ENCODE assay signal across 34 cellular contexts in the genomic region with DNA sequence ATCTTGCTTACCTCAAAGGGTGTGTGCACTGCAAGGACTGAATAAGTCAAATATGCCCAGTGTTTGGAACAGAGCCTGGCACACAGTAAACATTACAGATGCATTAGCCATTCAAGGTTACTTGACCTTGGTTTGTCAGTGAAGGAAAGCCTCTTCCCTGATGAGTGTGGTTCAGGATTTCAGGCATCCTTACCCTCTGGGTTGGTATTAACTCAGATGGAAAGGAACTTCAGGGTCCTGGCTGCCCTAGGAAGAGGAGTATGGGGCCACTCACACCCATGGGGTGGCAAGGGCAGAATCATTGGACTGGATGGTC. TPM values are rescaled to one million over a fixed set of nuclear protein-coding genes. Genes with fewer than 3 reads are reported as not detected.
DNase-seq lines count a peak whose midpoint lies in the region; ATAC-seq and TF ChIP-seq lines count a peak whose summit lies in the region.
"Had no signal": no experiment of that assay in that cellular context is flagged by ENCODE, and none has a peak within 500 bp of the region (broad histone marks: within the 10 kb centered on the region; RNA-seq: fewer than 3 reads in every experiment).

No MANE protein-coding gene starts in this region.

- no peaks in the 10 kb centered on the region for H3K9me3 Mint-ChIP-seq in natural killer cell
- H3K9me3 Mint-ChIP-seq: activated T-cell treated with anti-CD3 and anti-CD28 coated beads, Interleukin-2, amount 50 U/mL, for 72 hours; CD14-positive monocyte; GM23338; memory B cell; neural progenitor cell; stimulated activated effector memory CD8-positive, alpha-beta T cell treated with anti-CD3 and anti-CD28 coated beads, Interleukin-12 subunit alpha, Interleukin-12 subunit beta, amount 100 ng/mL, for 72 hours; type B pancreatic cell had no signal

- peaks cover 40% of the 10 kb centered on the region for H3K4me1 ChIP-seq in lower lobe of right lung
- peaks cover 39 to 58% (median 45%) of the 10 kb centered on the region in 4 donors for H3K4me1 ChIP-seq in stomach
- H3K4me1 ChIP-seq in PC-9 (replicated peaks; ENCODE audit: insufficient read depth) = peaks cover 16% of the 10 kb centered on the region

- peaks cover 72% of the 10 kb centered on the region for H3K36me3 ChIP-seq in lower lobe of right lung
- H3K36me3 ChIP-seq in stomach = peaks cover 26 to 83% (median 73%) of the 10 kb centered on the region in 4 donors
- H3K36me3 ChIP-seq in PC-9 (ENCODE audit: low read depth) = peaks cover 14% of the 10 kb centered on the region; the same call in 1 of the 2 replicates
- H3K36me3 ChIP-seq: neural progenitor cell had no signal

- H3K27me3 Mint-ChIP-seq in natural killer cell (ENCODE audit: low read depth in 2 of 2) = no peaks in the 10 kb centered on the region
- H3K27me3 Mint-ChIP-seq: activated CD8-positive, alpha-beta memory T cell treated with anti-CD3 and anti-CD28 coated beads, Interleukin-2, amount 10 ng/mL, durations not matched to agents 7 days and 5 days; memory B cell; T-helper 17 cell; type B pancreatic cell had no signal

- no peaks in the 10 kb centered on the region for H3K9me2 ChIP-seq in PC-9 (ENCODE audit: insufficient read depth)
- H3K9me2 ChIP-seq: SK-N-SH had no signal

- H3K36me3 Mint-ChIP-seq in natural killer cell = peaks cover 16% of the 10 kb centered on the region

- BruUV-seq in PC-9 (replicated peaks; lab: Mats Ljungman, UMichigan) = no TSS peak

- H3K27ac ChIP-seq in lower lobe of right lung (peak overlapping the region; percentile 31), stomach (peak overlapping the region; percentile 51 to 85 (median 76)), PC-9 (no peak overlapping the region)
- H3K27ac ChIP-seq: neural progenitor cell had no signal

- no peak overlapping the region for H3K27ac Mint-ChIP-seq in natural killer cell
- H3K27ac Mint-ChIP-seq: activated CD8-positive, alpha-beta memory T cell treated with anti-CD3 and anti-CD28 coated beads, Interleukin-2, amount 10 ng/mL, durations not matched to agents 7 days and 5 days; activated T-cell treated with anti-CD3 and anti-CD28 coated beads, Interleukin-2, amount 50 U/mL, for 72 hours; GM23338; memory B cell; neural progenitor cell; stimulated activated effector memory CD8-positive, alpha-beta T cell treated with anti-CD3 and anti-CD28 coated beads, Interleukin-12 subunit alpha, Interleukin-12 subunit beta, amount 100 ng/mL, for 72 hours; T-helper 17 cell; type B pancreatic cell had no signal

- peaks cover 51% of the 10 kb centered on the region for H3K79me2 ChIP-seq in PC-9 (ENCODE audit: low read depth)

- DNase-seq in EL (peak; percentile 52), amniotic epithelial cell (ENCODE audit: low read depth) (peak; percentile 54), lower lobe of right lung (no peak), stomach (peak; percentile 60), NCI-H510A treated with DMSO at 0.1 percent for 48 hours (lab: John Stamatoyannopoulos, UW) (no peak), NCI-H69 (lab: John Stamatoyannopoulos, UW) (no peak), natural killer cell (no peak), PC-9 (no peak)
- DNase-seq: activated CD4-positive, alpha-beta T cell treated with anti-CD3 and anti-CD28 coated beads, Interleukin-2, amount 50 U/mL, for 4 hours; activated CD8-positive, alpha-beta memory T cell treated with anti-CD3 and anti-CD28 coated beads, Interleukin-2, amount 10 ng/mL, durations not matched to agents 7 days and 5 days; activated T-cell treated with anti-CD3 and anti-CD28 coated beads, Interleukin-2, amount 50 U/mL, for 72 hours; caudate nucleus; cortex of kidney; gastrocnemius medialis; GF-D8; KBM-7; left colon; MM.1S; NCI-H1105 treated with DMSO at 0.1 percent for 48 hours; NCI-H1930; NCI-H2171 treated with DMSO at 0.1 percent for 48 hours; NCI-H524 treated with DMSO at 0.1 percent for 48 hours; NK-92 treated with Interleukin-12 subunit alpha and Interleukin-12 subunit beta, amount 100 ng/mL, for 24 hours; sigmoid colon; SK-N-SH; T-helper 17 cell had no signal

- CTCF ChIA-PET in PC-9 (lab: Charles Lee) = no interaction called here

- H3K4me1 Mint-ChIP-seq in natural killer cell = peaks cover 30 to 33% of the 10 kb centered on the region in 2 donors

- H2AFZ ChIP-seq in PC-9 = no peak overlapping the region
- H2AFZ ChIP-seq: GM23338, neural progenitor cell had no signal

- H3K4me3 Mint-ChIP-seq in natural killer cell = no peak overlapping the region
- H3K4me3 Mint-ChIP-seq: activated CD8-positive, alpha-beta memory T cell treated with anti-CD3 and anti-CD28 coated beads, Interleukin-2, amount 10 ng/mL, durations not matched to agents 7 days and 5 days; activated T-cell treated with anti-CD3 and anti-CD28 coated beads, Interleukin-2, amount 50 U/mL, for 72 hours; CD14-positive monocyte; GM23338; memory B cell; neural progenitor cell; stimulated activated effector memory CD8-positive, alpha-beta T cell treated with anti-CD3 and anti-CD28 coated beads, Interleukin-12 subunit alpha, Interleukin-12 subunit beta, amount 100 ng/mL, for 72 hours; T-helper 17 cell; type B pancreatic cell had no signal

- ATAC-seq in lower lobe of right lung = no peak
- no peak for ATAC-seq in natural killer cell
- ATAC-seq: activated CD4-positive, CD25-positive, alpha-beta regulatory T cell treated with anti-CD3 and anti-CD28 coated beads, Interleukin-2, amount 50 U/mL, for 24 hours; activated CD8-positive, alpha-beta memory T cell treated with anti-CD3 and anti-CD28 coated beads, Interleukin-2, amount 10 ng/mL, durations not matched to agents 7 days and 5 days; activated T-cell treated with anti-CD3 and anti-CD28 coated beads, Interleukin-2, amount 50 U/mL, for 72 hours; gastrocnemius medialis; GM23338; left colon; stimulated activated effector memory CD8-positive, alpha-beta T cell treated with anti-CD3 and anti-CD28 coated beads, Interleukin-12 subunit alpha, Interleukin-12 subunit beta, amount 100 ng/mL, for 72 hours; T-helper 17 cell had no signal

- no peak for TF ChIP-seq CTCF in lower lobe of right lung (IDR thresholded peaks at IDR 0.05)
- no peak for TF ChIP-seq CTCF in stomach (IDR thresholded peaks at IDR 0.05)
- TF ChIP-seq CTCF in natural killer cell (IDR thresholded peaks at IDR 0.05) = no peak
- no peak for TF ChIP-seq CTCF in PC-9 (conservative IDR thresholded peaks at IDR 0.05)

- no peak for TF ChIP-seq POLR2A in stomach (IDR thresholded peaks at IDR 0.05)

- H3K4me3 ChIP-seq in lower lobe of right lung = no peak overlapping the region
- H3K4me3 ChIP-seq in stomach = no peak overlapping the region
- no peak overlapping the region for H3K4me3 ChIP-seq in PC-9
- H3K4me3 ChIP-seq: gastrocnemius medialis, GM23338, neural progenitor cell, sigmoid colon had no signal

- POLR2A ChIA-PET in PC-9 (lab: Charles Lee; ENCODE audit: unreplicated experiment) = no interaction called here

- H4K20me1 ChIP-seq in PC-9 (ENCODE audit: insufficient read depth) = peaks cover 45% of the 10 kb centered on the region

- H3K9me3 ChIP-seq in lower lobe of right lung (no peaks in the 10 kb centered on the region), stomach (no peaks in the 10 kb centered on the region), PC-9 (ENCODE audit: insufficient read depth, low read depth) (no peaks in the 10 kb centered on the region)
- H3K9me3 ChIP-seq: gastrocnemius medialis, sigmoid colon, SK-N-SH had no signal

- no peak overlapping the region for H3K4me2 ChIP-seq in PC-9
- H3K4me2 ChIP-seq: GM23338, neural progenitor cell, SK-N-SH had no signal

- H3F3A ChIP-seq in PC-9 (ENCODE audit: insufficient read depth, low read depth) = no peaks in the 10 kb centered on the region

- H3K27me3 ChIP-seq in lower lobe of right lung (ENCODE audit: low read depth) = no peaks in the 10 kb centered on the region
- no peaks in the 10 kb centered on the region for H3K27me3 ChIP-seq in stomach
- no peaks in the 10 kb centered on the region for H3K27me3 ChIP-seq in PC-9 (ENCODE audit: insufficient read depth, low read depth)
- H3K27me3 ChIP-seq: gastrocnemius medialis, neural progenitor cell, sigmoid colon had no signal

- no peak for TF ChIP-seq EP300 in stomach (IDR thresholded peaks at IDR 0.05)

- intact Hi-C loops in lower lobe of right lung (cut with DNase I) (no loop called here), stomach (cut with DNase I; ENCODE audit: low total_unique reads) (no loop called here), natural killer cell (cut with micrococcal nuclease) (no loop called here), PC-9 (cut with micrococcal nuclease; ENCODE audit: unreplicated experiment) (no loop called here)

RNA-seq across cellular contexts. Expression of a gene that starts 4.1 kb away (rescaled TPM):
- 4.3 TPM for total RNA-seq in lower lobe of right lung
- total RNA-seq in stomach = 10 to 100 TPM in 1 of 5 donors, 1 to 10 TPM in 3, not detected in 1; 1.1 to 21.6 (median 6.8) TPM
- polyA plus RNA-seq in stomach = 10 to 100 TPM in 1 of 3 donors, 1 to 10 TPM in 2; 1.5 to 11.8 (median 6.5) TPM
- total RNA-seq in natural killer cell = not detected
- total RNA-seq in PC-9 (2021) = 0.28 TPM in 1 of 2 replicates, not detected in the other
- total RNA-seq: activated CD8-positive, alpha-beta memory T cell treated with anti-CD3 and anti-CD28 coated beads, Interleukin-2, amount 10 ng/mL, durations not matched to agents 7 days and 5 days; activated T-cell treated with anti-CD3 and anti-CD28 coated beads, Interleukin-2, amount 50 U/mL, for 72 hours; gastrocnemius medialis; subcutaneous adipose tissue; T-helper 17 cell had no signal
- polyA plus RNA-seq: CD14-positive monocyte, SK-N-SH had no signal

RNA-seq across cellular contexts. Expression of a gene that starts 5.6 kb away (rescaled TPM):
- total RNA-seq in lower lobe of right lung = 31.8 TPM
- total RNA-seq in stomach = 100 to 1,000 TPM in 1 of 5 donors, 10 to 100 TPM in 3, 1 to 10 TPM in 1; 7.6 to 105 (median 36.5) TPM
- polyA plus RNA-seq in stomach = 10 to 100 TPM; 36.8 to 80.3 (median 67.1) TPM
- total RNA-seq in natural killer cell = 10 to 100 TPM; 18.6 to 32.8 (median 23.3) TPM
- 44.6 and 59.0 TPM in 2 replicates for total RNA-seq in PC-9 (2021)

RNA-seq across cellular contexts. Expression of a gene that starts 24.1 kb away (rescaled TPM):
- total RNA-seq in lower lobe of right lung (39.3 TPM), stomach (100 to 1,000 TPM in 3 of 5 donors, 10 to 100 TPM in 2; 29.4 to 384 (median 230) TPM), natural killer cell (100 to 1,000 TPM in 1 of 3 donors, 10 to 100 TPM in 2; 72.5 to 177 (median 96.7) TPM), PC-9 (2021) (6.5 and 13.4 TPM in 2 replicates)
- 10 to 100 TPM; 41.3 to 65.5 (median 55.0) TPM for polyA plus RNA-seq in stomach

Comparison
In these comparisons a context has a peak if more than half of its experiments do, and no peak if none do; other contexts are left out.
1. DNase-seq: peak in EL (single experiment), amniotic epithelial cell (single experiment) and stomach (single experiment); none in lower lobe of right lung (single experiment), NCI-H510A treated with DMSO at 0.1 percent for 48 hours (single experiment), NCI-H69 (single experiment), natural killer cell (single experiment) and PC-9 (0 of 2).